22 cellular contexts compared by ENCODE assay signal in genomic region chr14:100867631-100868315, GRCh38. TPM values are rescaled to one million over a fixed set of nuclear protein-coding genes. Genes with fewer than 3 reads are reported as not detected.
DNase-seq lines count a peak whose midpoint lies in the region; ATAC-seq, FAIRE-seq and TF ChIP-seq lines count a peak whose summit lies in the region.
"Had no signal": no experiment of that assay in that cellular context is flagged by ENCODE, and none has a peak within 500 bp of the region (broad histone marks: within the 10 kb centered on the region; RNA-seq: fewer than 3 reads in every experiment).

No MANE protein-coding gene starts in this region.

- H3K4me1 ChIP-seq in kidney (ENCODE audit: control insufficient read depth in 1 of 2, insufficient read depth in 1 of 2, low read depth in 1 of 2, low read length in 2 of 2) (no peaks in the 10 kb centered on the region), ovary (ENCODE audit: insufficient read depth) (no peaks in the 10 kb centered on the region), HepG2 (ENCODE audit: insufficient read depth, low read length) (no peaks in the 10 kb centered on the region), uterus (no peaks in the 10 kb centered on the region)
- H3K4me1 ChIP-seq: SJSA1 had no signal

- no peak overlapping the region for H2AFZ ChIP-seq in HepG2 (ENCODE audit: low read length)

- no peaks in the 10 kb centered on the region for H3K27me3 ChIP-seq in ovary
- peaks cover 5 to 44% of the 10 kb centered on the region in 2 experiments for H3K27me3 ChIP-seq in HepG2 (ENCODE audit: control insufficient read depth in 1 of 2, insufficient read depth in 2 of 2, low read length in 2 of 2)
- no peaks in the 10 kb centered on the region for H3K27me3 ChIP-seq in uterus
- H3K27me3 ChIP-seq: SJSA1 had no signal

- DNase-seq in natural killer cell treated with Interleukin-12 subunit alpha and Interleukin-12 subunit beta and Interleukin-15 and Interleukin-18, amount 100 ng/mL, for 72 hours (ENCODE audit: low spot score) = peak; percentile 16
- DNase-seq in natural killer cell = no peak
- DNase-seq in kidney = peak; percentile 61
- peak in 3 of 5 donors; percentile 24 to 38 (median 38) for DNase-seq in ovary
- no peak for DNase-seq in HepG2 (ENCODE audit: low spot score)
- DNase-seq in uterus = no peak
- DNase-seq in DMS153 (lab: John Stamatoyannopoulos, UW) = no peak
- DNase-seq: C1 segment of cervical spinal cord, DMS79 treated with DMSO at 0.1 percent for 48 hours, H9, Karpas-422, NCI-H1436, NCI-H2029, NCI-H345, NCI-H524 treated with DMSO at 0.1 percent for 48 hours, PC-3, RPMI8226 had no signal

- CTCF ChIA-PET in HepG2 (lab: Yijun Ruan, JAX; ENCODE audit: low intra/inter-chr PET ratio, low total read pairs) = no interaction called here

- in situ Hi-C loops in HepG2 (cut with HindIII; ENCODE audit: extremely low pct_ligation_motif_present, low pct_unique_long_range_greater_than_20kb) = no loop called here

- 76 to 80% (median 77%) methylated on average over 12 to 13 of the region's 13 CpGs for WGBS in ovary, 3 donors
- WGBS in HepG2 (ENCODE audit: low lambda C conversion rate) = 4% methylated on average over 5 of the region's 13 CpGs

- H3K36me3 Mint-ChIP-seq in natural killer cell treated with Interleukin-12 subunit alpha and Interleukin-12 subunit beta and Interleukin-15 and Interleukin-18, amount 100 ng/mL, for 72 hours = no peaks in the 10 kb centered on the region
- no peaks in the 10 kb centered on the region for H3K36me3 Mint-ChIP-seq in natural killer cell
- H3K36me3 Mint-ChIP-seq: IgD-negative memory B cell had no signal

- H3K36me3 ChIP-seq in kidney (ENCODE audit: control insufficient read depth in 1 of 2, insufficient read depth in 2 of 2, low read length in 2 of 2) (no peaks in the 10 kb centered on the region), ovary (no peaks in the 10 kb centered on the region), HepG2 (replicated peaks in 1 of 2; ENCODE audit: control insufficient read depth in 1 of 2, insufficient read depth in 2 of 2, low read length in 2 of 2) (no peaks in the 10 kb centered on the region), uterus (no peaks in the 10 kb centered on the region)

- BruUV-seq in HepG2 (replicated peaks; lab: Mats Ljungman, UMichigan) = no TSS peak

- ATAC-seq in natural killer cell treated with Interleukin-12 subunit alpha and Interleukin-12 subunit beta and Interleukin-15 and Interleukin-18, amount 100 ng/mL, for 72 hours = no peak
- no peak for ATAC-seq in natural killer cell
- no peak for ATAC-seq in HepG2
- no peak for ATAC-seq in HG03432 (IDR thresholded peaks at IDR 0.05; ENCODE audit: unreplicated experiment)
- ATAC-seq: PC-3 had no signal

- no peak overlapping the region for H3K27ac ChIP-seq in kidney (ENCODE audit: low read depth in 2 of 2, low read length in 2 of 2)
- no peak overlapping the region for H3K27ac ChIP-seq in ovary
- no peak overlapping the region for H3K27ac ChIP-seq in HepG2 (ENCODE audit: extremely low read length, insufficient read depth, low read length)
- H3K27ac ChIP-seq in uterus = no peak overlapping the region
- H3K27ac ChIP-seq: SJSA1 had no signal

- H3K27ac Mint-ChIP-seq in natural killer cell treated with Interleukin-12 subunit alpha and Interleukin-12 subunit beta and Interleukin-15 and Interleukin-18, amount 100 ng/mL, for 72 hours = no peak overlapping the region
- H3K27ac Mint-ChIP-seq in natural killer cell = no peak overlapping the region
- H3K27ac Mint-ChIP-seq: H9, IgD-negative memory B cell had no signal

- TF ChIP-seq RAD21 in HepG2 (CRISPR knock-in tag; IDR thresholded peaks at IDR 0.05) = no peak

- TF ChIP-seq EP300 in ovary (IDR thresholded peaks at IDR 0.05) = no peak
- no peak for TF ChIP-seq EP300 in HepG2 (IDR thresholded peaks at IDR 0.05; ENCODE audit: low read depth in 2 of 2, low read length in 2 of 2)
- no peak for TF ChIP-seq EP300 in HepG2 (CRISPR knock-in tag; IDR thresholded peaks at IDR 0.05; ENCODE audit: borderline replicate concordance)

- TF ChIP-seq CTCF in natural killer cell (IDR thresholded peaks at IDR 0.05) (no peak), kidney (IDR thresholded peaks at IDR 0.05; ENCODE audit: borderline replicate concordance, extremely low read depth, insufficient read depth) (no peak), ovary (IDR thresholded peaks at IDR 0.05) (no peak), HepG2 (CRISPR knock-in tag; IDR thresholded peaks at IDR 0.05) (no peak), uterus (IDR thresholded peaks at IDR 0.05) (no peak)

- H3K9me3 ChIP-seq in kidney (ENCODE audit: control insufficient read depth in 1 of 2, low read length in 2 of 2) = no peaks in the 10 kb centered on the region
- H3K9me3 ChIP-seq in ovary = no peaks in the 10 kb centered on the region
- no peaks in the 10 kb centered on the region for H3K9me3 ChIP-seq in HepG2 (ENCODE audit: low read length)
- no peaks in the 10 kb centered on the region for H3K9me3 ChIP-seq in uterus
- H3K9me3 ChIP-seq: SJSA1 had no signal

- H3K79me2 ChIP-seq in HepG2 (ENCODE audit: insufficient read depth, low read length) = no peaks in the 10 kb centered on the region

- intact Hi-C loops in natural killer cell (cut with micrococcal nuclease) = no loop called here
- intact Hi-C loops in kidney (cut with DNase I) = no loop called here
- intact Hi-C loops in ovary (cut with DNase I) = no loop called here
- intact Hi-C loops in HepG2 (cut with micrococcal nuclease; ENCODE audit: unreplicated experiment) = no loop called here
- intact Hi-C loops in uterus (cut with DNase I; ENCODE audit: low total_unique reads) = no loop called here

- H4K20me1 ChIP-seq in HepG2 (ENCODE audit: insufficient read depth, low read length) = no peaks in the 10 kb centered on the region

- H3K9ac ChIP-seq in kidney (ENCODE audit: low read length in 2 of 2) = no peak overlapping the region
- H3K9ac ChIP-seq in HepG2 (ENCODE audit: insufficient read depth, low read depth, low read length) = no peak overlapping the region

- H3K4me3 ChIP-seq in kidney (ENCODE audit: low read length in 2 of 2) (no peak overlapping the region), ovary (no peak overlapping the region), HepG2 (replicated peaks in 1 of 3; ENCODE audit: insufficient read depth in 1 of 3, low read depth in 2 of 3, low read length in 3 of 3) (no peak overlapping the region), uterus (no peak overlapping the region)
- H3K4me3 ChIP-seq: SJSA1 had no signal

- TF ChIP-seq POLR2A in ovary (IDR thresholded peaks at IDR 0.05) (no peak), HepG2 (IDR thresholded peaks at IDR 0.05; ENCODE audit: insufficient read depth in 1 of 2, low read depth in 2 of 2, low read length in 2 of 2) (no peak), uterus (IDR thresholded peaks at IDR 0.05) (no peak)

- no peak overlapping the region for H3K4me2 ChIP-seq in HepG2 (ENCODE audit: low read depth, low read length)

- H3K4me1 Mint-ChIP-seq in natural killer cell treated with Interleukin-12 subunit alpha and Interleukin-12 subunit beta and Interleukin-15 and Interleukin-18, amount 100 ng/mL, for 72 hours (ENCODE audit: low read depth in 2 of 2) = peaks cover 6 to 9% of the 10 kb centered on the region in 2 donors
- H3K4me1 Mint-ChIP-seq in natural killer cell = peaks cover 0 to 13% of the 10 kb centered on the region in 2 donors
- H3K4me1 Mint-ChIP-seq: H9 had no signal

- FAIRE-seq in kidney (lab: Jason Lieb, UNC) = no peak
- no peak for FAIRE-seq in HepG2 (lab: Jason Lieb, UNC)
- FAIRE-seq: HTR-8/SVneo had no signal

- no peaks in the 10 kb centered on the region for H3K9me3 Mint-ChIP-seq in natural killer cell treated with Interleukin-12 subunit alpha and Interleukin-12 subunit beta and Interleukin-15 and Interleukin-18, amount 100 ng/mL, for 72 hours
- H3K9me3 Mint-ChIP-seq in natural killer cell = no peaks in the 10 kb centered on the region

- H3K4me3 Mint-ChIP-seq in natural killer cell treated with Interleukin-12 subunit alpha and Interleukin-12 subunit beta and Interleukin-15 and Interleukin-18, amount 100 ng/mL, for 72 hours = no peak overlapping the region
- H3K4me3 Mint-ChIP-seq in natural killer cell = no peak overlapping the region
- H3K4me3 Mint-ChIP-seq: H9, IgD-negative memory B cell had no signal

- no peaks in the 10 kb centered on the region for H3K27me3 Mint-ChIP-seq in natural killer cell treated with Interleukin-12 subunit alpha and Interleukin-12 subunit beta and Interleukin-15 and Interleukin-18, amount 100 ng/mL, for 72 hours
- H3K27me3 Mint-ChIP-seq in natural killer cell (ENCODE audit: low read depth in 2 of 2) = no peaks in the 10 kb centered on the region
- H3K27me3 Mint-ChIP-seq: IgD-negative memory B cell had no signal

- POLR2A ChIA-PET in HepG2 (lab: Yijun Ruan, JAX) = no interaction called here

RNA-seq across cellular contexts. Expression of gene RTL1, which starts 35.7 kb away (rescaled TPM):
- not detected for total RNA-seq in natural killer cell treated with Interleukin-12 subunit alpha and Interleukin-12 subunit beta and Interleukin-15 and Interleukin-18, amount 100 ng/mL, for 72 hours
- total RNA-seq in natural killer cell (not detected), kidney (not detected), ovary (1 to 10 TPM in 1 of 7 donors, under 1 TPM in 4, not detected in 2; 0.13 to 1.3 (median 0.53) TPM), HepG2 (2016; rRNA removed; fragmentation: Illumina TruSeq; extraction: Trizol) (0.04 TPM in 1 of 2 replicates, not detected in the other), uterus (under 1 TPM in 1 of 4 donors, not detected in 3; 0.21 TPM)
- polyA plus RNA-seq in kidney (ENCODE audit: insufficient read depth, low read depth, low replicate concordance) (not detected), ovary (under 1 TPM; 0.06 to 0.08 TPM), HepG2 (2011; rRNA removed) (not detected in 2 replicates)
- total RNA-seq in HepG2 (2016; cell fraction: cytosol; rRNA removed; fragmentation: Illumina TruSeq; extraction: Trizol; ENCODE audit: low read depth) = not detected in 2 replicates
- total RNA-seq in HepG2 (2016; cell fraction: insoluble cytoplasmic fraction; rRNA removed; fragmentation: Illumina TruSeq; extraction: Trizol) = not detected in 2 replicates
- total RNA-seq in HepG2 (2016; cell fraction: membrane; rRNA removed; fragmentation: Illumina TruSeq; extraction: Trizol) = 0.03 TPM in 1 of 2 replicates, not detected in the other
- not detected in 2 replicates for total RNA-seq in HepG2 (2016; cell fraction: nucleus; rRNA removed; fragmentation: Illumina TruSeq; extraction: Trizol)
- 0.01 TPM in 1 of 2 replicates, not detected in the other for polyA plus RNA-seq in HepG2 (2011; cell fraction: cytosol; rRNA removed)
- 0.05 TPM in 1 of 2 replicates, not detected in the other for polyA plus RNA-seq in HepG2 (2011; cell fraction: nucleus; rRNA removed)
- polyA plus RNA-seq in HepG2 (2012) = 0.03 and 0.05 TPM in 2 replicates
- not detected in 2 replicates for polyA plus RNA-seq in HepG2 (2016; cell fraction: cytosol; fragmentation: Illumina TruSeq; extraction: Trizol; ENCODE audit: low read depth)
- polyA plus RNA-seq in HepG2 (2016; cell fraction: insoluble cytoplasmic fraction; fragmentation: Illumina TruSeq; extraction: Trizol; ENCODE audit: low read depth) = not detected in 2 replicates
- polyA plus RNA-seq in HepG2 (2016; cell fraction: membrane; fragmentation: Illumina TruSeq; extraction: Trizol; ENCODE audit: low read depth) = 0.05 TPM in 1 of 2 replicates, not detected in the other
- polyA plus RNA-seq in HepG2 (2016; cell fraction: nucleus; fragmentation: Illumina TruSeq; extraction: Trizol; ENCODE audit: insufficient read depth, low read depth) = not detected in 2 replicates
- polyA minus RNA-seq in HepG2 (2011; rRNA and poly(A)+ RNA removed; ENCODE audit: low replicate concordance) = not detected in 2 replicates
- polyA minus RNA-seq in HepG2 (2011; cell fraction: cytosol; rRNA and poly(A)+ RNA removed) = not detected in 2 replicates
- polyA minus RNA-seq in HepG2 (2011; cell fraction: nucleus; rRNA and poly(A)+ RNA removed) = not detected in 2 replicates
- total RNA-seq: H9, MCF 10A, PC-3, SJSA1 had no signal
- polyA plus RNA-seq: IgD-negative memory B cell had no signal

RNA-seq across cellular contexts. Expression of gene MEG3, which starts 41.9 kb away (rescaled TPM):
- not detected for total RNA-seq in natural killer cell treated with Interleukin-12 subunit alpha and Interleukin-12 subunit beta and Interleukin-15 and Interleukin-18, amount 100 ng/mL, for 72 hours
- 1 to 10 TPM; 1.0 to 6.6 (median 1.9) TPM for total RNA-seq in natural killer cell
- total RNA-seq in kidney = 24.0 TPM
- 29.6 TPM for polyA plus RNA-seq in kidney (ENCODE audit: insufficient read depth, low read depth, low replicate concordance)
- 1,000 to 10,000 TPM in 3 of 7 donors, 100 to 1,000 TPM in 4; 186 to 1,950 (median 421) TPM for total RNA-seq in ovary
- polyA plus RNA-seq in ovary = 100 to 1,000 TPM; 196 to 293 TPM
- not detected in 2 replicates for total RNA-seq in HepG2 (2016; rRNA removed; fragmentation: Illumina TruSeq; extraction: Trizol)
- total RNA-seq in HepG2 (2016; cell fraction: cytosol; rRNA removed; fragmentation: Illumina TruSeq; extraction: Trizol; ENCODE audit: low read depth) = not detected in 2 replicates
- not detected in 2 replicates for total RNA-seq in HepG2 (2016; cell fraction: insoluble cytoplasmic fraction; rRNA removed; fragmentation: Illumina TruSeq; extraction: Trizol)
- total RNA-seq in HepG2 (2016; cell fraction: membrane; rRNA removed; fragmentation: Illumina TruSeq; extraction: Trizol) = not detected in 2 replicates
- total RNA-seq in HepG2 (2016; cell fraction: nucleus; rRNA removed; fragmentation: Illumina TruSeq; extraction: Trizol) = 0.38 TPM in 1 of 2 replicates, not detected in the other
- 0.07 and 0.17 TPM in 2 replicates for polyA plus RNA-seq in HepG2 (2011; rRNA removed)
- polyA plus RNA-seq in HepG2 (2011; cell fraction: cytosol; rRNA removed) = 0.03 TPM in 1 of 2 replicates, not detected in the other
- 0.59 and 0.62 TPM in 2 replicates for polyA plus RNA-seq in HepG2 (2011; cell fraction: nucleus; rRNA removed)
- 0.12 TPM in 1 of 2 replicates, not detected in the other for polyA plus RNA-seq in HepG2 (2012)
- polyA plus RNA-seq in HepG2 (2016; cell fraction: cytosol; fragmentation: Illumina TruSeq; extraction: Trizol; ENCODE audit: low read depth) = not detected in 2 replicates
- polyA plus RNA-seq in HepG2 (2016; cell fraction: insoluble cytoplasmic fraction; fragmentation: Illumina TruSeq; extraction: Trizol; ENCODE audit: low read depth) = not detected in 2 replicates
- not detected in 2 replicates for polyA plus RNA-seq in HepG2 (2016; cell fraction: membrane; fragmentation: Illumina TruSeq; extraction: Trizol; ENCODE audit: low read depth)
- 0.15 TPM in 1 of 2 replicates, not detected in the other for polyA plus RNA-seq in HepG2 (2016; cell fraction: nucleus; fragmentation: Illumina TruSeq; extraction: Trizol; ENCODE audit: insufficient read depth, low read depth)
- polyA minus RNA-seq in HepG2 (2011; rRNA and poly(A)+ RNA removed; ENCODE audit: low replicate concordance) = 0.08 TPM in 1 of 2 replicates, not detected in the other
- polyA minus RNA-seq in HepG2 (2011; cell fraction: cytosol; rRNA and poly(A)+ RNA removed) = not detected in 2 replicates
- polyA minus RNA-seq in HepG2 (2011; cell fraction: nucleus; rRNA and poly(A)+ RNA removed) = 0.12 and 0.26 TPM in 2 replicates
- 100 to 1,000 TPM in 2 of 4 donors, 10 to 100 TPM in 2; 34.1 to 265 (median 119) TPM for total RNA-seq in uterus
- total RNA-seq: MCF 10A, PC-3 had no signal
- polyA plus RNA-seq: IgD-negative memory B cell had no signal

Comparison
In these comparisons a context has a peak if more than half of its experiments do, and no peak if none do; other contexts are left out.
1. DNase-seq: peak in natural killer cell treated with Interleukin-12 subunit alpha and Interleukin-12 subunit beta and Interleukin-15 and Interleukin-18, amount 100 ng/mL, for 72 hours (single experiment), kidney (single experiment) and ovary (3 of 5); none in natural killer cell (single experiment), HepG2 (single experiment), uterus (0 of 2) and DMS153 (single experiment).